Comparison of ENCODE assay signal across 13 cellular contexts in genomic region chr10:29479081-29479917, GRCh38.
DNase-seq lines count a peak whose midpoint lies in the region; ATAC-seq, FAIRE-seq and TF ChIP-seq lines count a peak whose summit lies in the region.
"Had no signal": no experiment of that assay in that cellular context is flagged by ENCODE, and none has a peak within 500 bp of the region (broad histone marks: within the 10 kb centered on the region; RNA-seq: fewer than 3 reads in every experiment).

No MANE protein-coding gene starts in this region.

- DNase-seq in NCI-H1436 (lab: John Stamatoyannopoulos, UW) (peak; percentile 3), NCI-H1436 treated with DMSO at 0.1 percent for 48 hours (lab: John Stamatoyannopoulos, UW) (no peak), NCI-H345 treated with DMSO at 0.1 percent for 48 hours (lab: John Stamatoyannopoulos, UW; ENCODE audit: unreplicated experiment) (peak; percentile 29), bronchial epithelial cell (ENCODE audit: low read depth) (peak; percentile 89), sigmoid colon (no peak), COLO829 (ENCODE audit: low spot score) (no peak), SKM-1 treated with dmso at 0.1 percent for 144 hours (lab: John Stamatoyannopoulos, UW; ENCODE audit: unreplicated experiment) (no peak)
- DNase-seq: activated B cell treated with CpG ODN at 0.5 μM for 24 hours, activated gamma-delta T cell, PC-3 had no signal

- TF ChIP-seq CTCF in bronchial epithelial cell (IDR thresholded peaks at IDR 0.05; ENCODE audit: insufficient read depth, low read length, severe bottlenecking) (no peak), sigmoid colon (IDR thresholded peaks at IDR 0.05) (no peak)

- intact Hi-C loops in sigmoid colon (cut with DNase I), result no loop called here

- FAIRE-seq in bronchial epithelial cell (lab: Jason Lieb, UNC), result no peak
- FAIRE-seq: A204.1 had no signal

- no peaks in the 10 kb centered on the region for H3K9me3 ChIP-seq in sigmoid colon
- H3K9me3 ChIP-seq: thoracic aorta had no signal

- H3K27ac ChIP-seq in sigmoid colon, result peak overlapping the region in 3 of 4 donors; percentile 63 to 79 (median 75)

- no peak for ATAC-seq in GM21381 (IDR thresholded peaks at IDR 0.05; ENCODE audit: unreplicated experiment)
- ATAC-seq: PC-3 had no signal

- H3K36me3 ChIP-seq in bronchial epithelial cell (ENCODE audit: control insufficient read depth, insufficient read depth, low read length) (peaks cover 1% of the 10 kb centered on the region), sigmoid colon (peaks cover 31 to 97% (median 41%) of the 10 kb centered on the region in 4 donors)

- H3K4me1 ChIP-seq in sigmoid colon, result peaks cover 0 to 91% (median 65%) of the 10 kb centered on the region in 4 donors

- TF ChIP-seq EP300 in sigmoid colon (IDR thresholded peaks at IDR 0.05), result no peak

- H3K27me3 ChIP-seq in bronchial epithelial cell (ENCODE audit: control insufficient read depth, insufficient read depth, low read length) (no peaks in the 10 kb centered on the region), sigmoid colon (no peaks in the 10 kb centered on the region)

- H3K4me3 ChIP-seq in bronchial epithelial cell (ENCODE audit: low read depth, low read length) (no peak overlapping the region), sigmoid colon (no peak overlapping the region)
- H3K4me3 ChIP-seq: thoracic aorta had no signal

- no peak for TF ChIP-seq POLR2A in sigmoid colon (IDR thresholded peaks at IDR 0.05)

- 78 to 86% methylated on average over 11 of the region's 11 CpGs for WGBS in sigmoid colon, 2 donors

Comparison
In these comparisons a context has a peak if more than half of its experiments do, and no peak if none do; other contexts are left out.
1. DNase-seq: peak in NCI-H1436 (single experiment), NCI-H345 treated with DMSO at 0.1 percent for 48 hours (single experiment) and bronchial epithelial cell (single experiment); none in NCI-H1436 treated with DMSO at 0.1 percent for 48 hours (single experiment), sigmoid colon (single experiment), COLO829 (single experiment) and SKM-1 treated with dmso at 0.1 percent for 144 hours (single experiment).